Comparison of ENCODE assay signal across 25 cellular contexts in the genomic region with DNA sequence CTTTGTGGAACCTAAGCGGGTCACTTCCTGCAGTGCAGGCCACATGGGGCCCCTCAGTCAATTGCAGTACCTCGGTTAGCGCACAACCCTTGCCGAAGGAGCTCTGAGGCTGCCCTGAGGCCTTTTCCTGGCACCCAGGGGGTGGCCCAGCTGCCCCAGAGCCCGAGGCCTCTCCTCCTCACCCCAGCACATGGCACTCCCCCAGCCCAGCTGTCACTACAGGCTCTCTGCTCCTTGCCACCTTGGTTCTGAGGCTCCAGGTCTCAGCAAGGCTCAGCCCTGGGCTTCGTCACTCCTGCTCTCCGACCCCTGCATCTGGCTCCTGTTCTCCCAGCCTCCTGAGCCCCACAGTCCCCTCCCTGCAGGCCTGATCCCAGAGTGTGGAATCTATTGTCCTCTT.
"Had no signal": no experiment of that assay in that cellular context is flagged by ENCODE, and none has a peak within 500 bp of the region (broad histone marks: within the 10 kb centered on the region; RNA-seq: fewer than 3 reads in every experiment).

No MANE protein-coding gene starts in this region.

- DNase-seq: effector CD4-positive, alpha-beta T cell; foreskin melanocyte; head of caudate nucleus; kidney; left cardiac atrium; left ventricle myocardium inferior; lower lobe of right lung; midbrain; psoas muscle; retina; spleen; stimulated activated CD4-positive, alpha-beta T cell treated with anti-CD3 and anti-CD28 coated beads, Interleukin-15, amount 100 ng/mL, for 24 hours; stimulated activated CD4-positive, alpha-beta T cell treated with anti-CD3 and anti-CD28 coated beads, Interleukin-1b, Interleukin-23, amount 100 ng/mL, for 48 hours; stimulated activated CD4-positive, alpha-beta T cell treated with anti-CD3 and anti-CD28 coated beads, Interleukin-4, amount 100 ng/mL, for 24 hours; stomach; substantia nigra; transverse colon had no signal

- ATAC-seq: left cardiac atrium; lower lobe of right lung; natural killer cell treated with Interleukin-12 subunit alpha and Interleukin-12 subunit beta and Interleukin-15 and Interleukin-18, amount 100 ng/mL, for 72 hours; psoas muscle; sciatic nerve; stimulated activated memory B cell treated with anti-CD40 and anti-IgM and Interleukin-4, amounts not matched to agents 10 μg/mL and 1 μg/mL and 100 μg/mL, for 72 hours had no signal

- H3K4me1 ChIP-seq: left ventricle myocardium inferior, lower lobe of right lung, psoas muscle, spleen, stomach, transverse colon had no signal

- H3K9me3 Mint-ChIP-seq: memory B cell; natural killer cell treated with Interleukin-12 subunit alpha and Interleukin-12 subunit beta and Interleukin-15 and Interleukin-18, amount 100 ng/mL, for 72 hours; stimulated activated memory B cell treated with anti-CD40 and anti-IgM and Interleukin-4, amounts not matched to agents 10 μg/mL and 1 μg/mL and 100 μg/mL, for 72 hours had no signal

- H3K36me3 Mint-ChIP-seq: memory B cell; natural killer cell treated with Interleukin-12 subunit alpha and Interleukin-12 subunit beta and Interleukin-15 and Interleukin-18, amount 100 ng/mL, for 72 hours; neural progenitor cell; stimulated activated memory B cell treated with anti-CD40 and anti-IgM and Interleukin-4, amounts not matched to agents 10 μg/mL and 1 μg/mL and 100 μg/mL, for 72 hours had no signal

- H3K9me3 ChIP-seq: left ventricle myocardium inferior, lower lobe of right lung, psoas muscle, spleen, stomach, thoracic aorta, transverse colon had no signal

- H3K36me3 ChIP-seq: left ventricle myocardium inferior, lower lobe of right lung, neural progenitor cell, spleen, stomach, thoracic aorta, transverse colon had no signal

- H3K4me3 ChIP-seq: coronary artery, hepatocyte, left ventricle myocardium inferior, lower lobe of right lung, neural progenitor cell, psoas muscle, spleen, stomach, thoracic aorta, transverse colon had no signal

- H3K27ac ChIP-seq: coronary artery, hepatocyte, left ventricle myocardium inferior, lower lobe of right lung, neural progenitor cell, psoas muscle, spleen, stomach, thoracic aorta, transverse colon had no signal

- H3K27ac Mint-ChIP-seq: memory B cell; natural killer cell treated with Interleukin-12 subunit alpha and Interleukin-12 subunit beta and Interleukin-15 and Interleukin-18, amount 100 ng/mL, for 72 hours; neural progenitor cell; stimulated activated memory B cell treated with anti-CD40 and anti-IgM and Interleukin-4, amounts not matched to agents 10 μg/mL and 1 μg/mL and 100 μg/mL, for 72 hours had no signal

- H3K4me1 Mint-ChIP-seq: memory B cell; stimulated activated memory B cell treated with anti-CD40 and anti-IgM and Interleukin-4, amounts not matched to agents 10 μg/mL and 1 μg/mL and 100 μg/mL, for 72 hours had no signal

- H3K4me3 Mint-ChIP-seq: memory B cell; natural killer cell treated with Interleukin-12 subunit alpha and Interleukin-12 subunit beta and Interleukin-15 and Interleukin-18, amount 100 ng/mL, for 72 hours; neural progenitor cell; stimulated activated memory B cell treated with anti-CD40 and anti-IgM and Interleukin-4, amounts not matched to agents 10 μg/mL and 1 μg/mL and 100 μg/mL, for 72 hours had no signal
